Comparison of ENCODE assay signal across 20 cellular contexts in the genomic region with DNA sequence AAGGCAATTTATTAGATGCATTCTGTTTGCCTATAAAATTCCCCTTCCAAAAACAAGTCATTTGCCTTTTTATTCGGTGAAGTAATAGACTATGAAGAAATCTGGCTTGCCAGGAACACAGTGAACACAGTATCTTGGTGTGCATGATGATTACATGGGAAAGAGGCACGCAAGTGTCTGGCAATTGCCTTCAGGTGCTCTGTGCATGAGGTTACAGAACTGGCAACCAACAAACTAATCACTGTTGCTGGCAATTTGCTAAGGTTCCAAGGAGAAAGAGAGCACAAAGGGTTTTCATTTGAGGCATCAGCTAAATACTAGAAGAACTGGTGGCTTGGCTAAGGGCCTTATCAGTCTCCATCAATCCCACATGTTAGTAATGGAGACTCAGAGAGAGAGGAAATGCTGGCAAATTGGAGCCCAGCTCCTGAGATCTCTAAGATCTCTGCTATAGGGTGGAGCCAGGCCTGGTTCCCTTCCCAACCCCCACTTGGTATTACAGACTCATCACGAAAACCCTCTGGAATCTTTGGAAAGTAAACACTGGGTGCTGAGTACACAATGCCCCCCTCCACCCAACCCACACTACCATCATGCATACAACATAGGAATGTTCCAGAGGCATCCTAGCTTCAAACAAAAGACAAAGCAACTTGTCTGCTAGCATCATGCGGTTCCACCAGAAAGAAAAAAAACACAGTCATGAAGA. TPM values are rescaled to one million over a fixed set of nuclear protein-coding genes. Genes with fewer than 3 reads are reported as not detected.
A peak's percentile ranks its signal among the peaks of the same experiment; 100 is the strongest.
DNase-seq lines count a peak whose midpoint lies in the region; ATAC-seq, FAIRE-seq and TF ChIP-seq lines count a peak whose summit lies in the region.
"Had no signal": no experiment of that assay in that cellular context is flagged by ENCODE, and none has a peak within 500 bp of the region (broad histone marks: within the 10 kb centered on the region; RNA-seq: fewer than 3 reads in every experiment).

No MANE protein-coding gene starts in this region.

- TF ChIP-seq EP300 in HepG2 (IDR thresholded peaks at IDR 0.05; ENCODE audit: low read depth in 2 of 2, low read length in 2 of 2) (no peak), HepG2 (CRISPR knock-in tag; IDR thresholded peaks at IDR 0.05; ENCODE audit: borderline replicate concordance) (no peak), transverse colon (IDR thresholded peaks at IDR 0.05; ENCODE audit: low read depth) (no peak)

- H3K4me3 Mint-ChIP-seq in chondrocyte (ENCODE audit: unreplicated experiment) (no peak overlapping the region), type B pancreatic cell (no peak overlapping the region)
- H3K4me3 Mint-ChIP-seq: activated B cell treated with CpG ODN at 0.5 μM for 24 hours; CD4-positive, alpha-beta memory T cell; T-cell had no signal

- CTCF ChIA-PET in HepG2 (lab: Yijun Ruan, JAX; ENCODE audit: low intra/inter-chr PET ratio, low total read pairs), result no interaction called here

- ATAC-seq in right lobe of liver (peak; percentile 53 to 61 (median 60)), HepG2 (no peak)
- ATAC-seq: body of pancreas, Panc1, T-cell had no signal

- in situ Hi-C loops in HepG2 (cut with HindIII; ENCODE audit: extremely low pct_ligation_motif_present, low pct_unique_long_range_greater_than_20kb) (no loop called here), transverse colon (cut with MboI; ENCODE audit: low pct_ligation_motif_present in 1 of 4, low pct_unique_long_range_greater_than_20kb in 1 of 4, low sequenced_read_pairs in 3 of 4) (loop anchor here in 2 of 4 donors (25.0 kb wide), 1 partner anchor 295 kb away; no protein-coding TSS in a partner anchor)

- TF ChIP-seq RAD21 in HepG2 (CRISPR knock-in tag; IDR thresholded peaks at IDR 0.05), result no peak

- no peak overlapping the region for H3K9ac ChIP-seq in HepG2 (ENCODE audit: insufficient read depth, low read depth, low read length)
- H3K9ac ChIP-seq in MM.1S (ENCODE audit: low read length), result no peak overlapping the region

- no peaks in the 10 kb centered on the region for H3K9me2 ChIP-seq in MM.1S (replicated peaks; ENCODE audit: insufficient read depth, low read length)

- TF ChIP-seq CTCF in right lobe of liver (IDR thresholded peaks at IDR 0.05) (no peak), HepG2 (CRISPR knock-in tag; IDR thresholded peaks at IDR 0.05) (no peak), chondrocyte (IDR thresholded peaks at IDR 0.05) (no peak), MM.1S (IDR thresholded peaks at IDR 0.05; ENCODE audit: low read length) (no peak), type B pancreatic cell (conservative IDR thresholded peaks at IDR 0.05) (no peak), transverse colon (IDR thresholded peaks at IDR 0.05) (no peak)

- no peak for DNase-seq in right lobe of liver
- no peak for DNase-seq in HepG2 (ENCODE audit: low spot score)
- no peak for DNase-seq in chondrocyte (ENCODE audit: low spot score)
- DNase-seq in iris pigment epithelial cell (ENCODE audit: low read depth), result peak; percentile 71
- no peak for DNase-seq in MM.1S
- no peak for DNase-seq in type B pancreatic cell (ENCODE audit: extremely low spot score, unreplicated experiment)
- DNase-seq in GF-D8 (lab: John Stamatoyannopoulos, UW), result no peak
- no peak for DNase-seq in transverse colon
- DNase-seq: activated B cell treated with CpG ODN at 0.5 μM for 24 hours; activated effector memory CD4-positive, alpha-beta T cell treated with Interleukin-2 at 50 U/mL for 16 hours; body of pancreas; CD4-positive, alpha-beta memory T cell; GDM1; kidney glomerular epithelial cell; NCI-H187 treated with DMSO at 0.1 percent for 48 hours; NCI-H526 treated with DMSO at 0.1 percent for 48 hours; pancreas; T-cell had no signal

- H3K9me3 Mint-ChIP-seq in chondrocyte (ENCODE audit: low read depth) (no peaks in the 10 kb centered on the region), type B pancreatic cell (peaks cover 6% of the 10 kb centered on the region)
- H3K9me3 Mint-ChIP-seq: activated B cell treated with CpG ODN at 0.5 μM for 24 hours, T-cell had no signal

- peaks cover 0 to 14% (median 3%) of the 10 kb centered on the region in 4 donors for H3K4me1 ChIP-seq in right lobe of liver
- no peaks in the 10 kb centered on the region for H3K4me1 ChIP-seq in HepG2 (ENCODE audit: insufficient read depth, low read length)
- H3K4me1 ChIP-seq in MM.1S (ENCODE audit: low read length), result no peaks in the 10 kb centered on the region
- H3K4me1 ChIP-seq in transverse colon, result no peaks in the 10 kb centered on the region
- H3K4me1 ChIP-seq: body of pancreas, pancreas had no signal

- no peaks in the 10 kb centered on the region for H3K27me3 ChIP-seq in right lobe of liver
- H3K27me3 ChIP-seq in HepG2 (ENCODE audit: control insufficient read depth in 1 of 2, insufficient read depth in 2 of 2, low read length in 2 of 2), result no peaks in the 10 kb centered on the region
- H3K27me3 ChIP-seq in MM.1S (replicated peaks; ENCODE audit: insufficient read depth, low read length), result no peaks in the 10 kb centered on the region
- no peaks in the 10 kb centered on the region for H3K27me3 ChIP-seq in transverse colon
- H3K27me3 ChIP-seq: body of pancreas, pancreas had no signal

- no TSS peak for BruUV-seq in HepG2 (replicated peaks; lab: Mats Ljungman, UMichigan)

- intact Hi-C loops in right lobe of liver (cut with DNase I) (no loop called here), HepG2 (cut with micrococcal nuclease; ENCODE audit: unreplicated experiment) (no loop called here), transverse colon (cut with DNase I; ENCODE audit: low total_unique reads) (no loop called here)

- peak overlapping the region in 1 of 3 donors; percentile 4 for H3K27ac ChIP-seq in right lobe of liver
- no peak overlapping the region for H3K27ac ChIP-seq in HepG2 (ENCODE audit: extremely low read length, insufficient read depth, low read length)
- no peak overlapping the region for H3K27ac ChIP-seq in MM.1S (ENCODE audit: low read length)
- no peak overlapping the region for H3K27ac ChIP-seq in transverse colon
- H3K27ac ChIP-seq: body of pancreas, pancreas had no signal

- H4K20me1 ChIP-seq in HepG2 (ENCODE audit: insufficient read depth, low read length) (no peaks in the 10 kb centered on the region), MM.1S (ENCODE audit: insufficient read depth, low read length) (no peaks in the 10 kb centered on the region)

- no peaks in the 10 kb centered on the region for H3K79me2 ChIP-seq in HepG2 (ENCODE audit: insufficient read depth, low read length)
- H3K79me2 ChIP-seq in MM.1S (ENCODE audit: low read length), result no peaks in the 10 kb centered on the region

- POLR2A ChIA-PET in HepG2 (lab: Yijun Ruan, JAX), result no interaction called here

- WGBS in right lobe of liver (ENCODE audit: insufficient coverage, low coverage, low lambda C conversion rate, missing lambda C conversion rate), result 45% methylated on average over 3 of the region's 4 CpGs
- WGBS in HepG2 (ENCODE audit: low lambda C conversion rate), result 31% methylated on average over 4 of the region's 4 CpGs
- WGBS in transverse colon (ENCODE audit: low coverage in 1 of 2), 2 donors, result 75 to 90% methylated on average over 3 to 4 of the region's 4 CpGs

- no peaks in the 10 kb centered on the region for H3F3A ChIP-seq in MM.1S (ENCODE audit: insufficient read depth, low read length)

- H3K36me3 ChIP-seq in right lobe of liver (peaks cover 0 to 24% (median 2%) of the 10 kb centered on the region in 4 donors), HepG2 (replicated peaks in 1 of 2; ENCODE audit: control insufficient read depth in 1 of 2, insufficient read depth in 2 of 2, low read length in 2 of 2) (no peaks in the 10 kb centered on the region), MM.1S (replicated peaks; ENCODE audit: insufficient read depth, low read length) (no peaks in the 10 kb centered on the region), transverse colon (no peaks in the 10 kb centered on the region)
- H3K36me3 ChIP-seq: pancreas had no signal

- H3K4me2 ChIP-seq in HepG2 (ENCODE audit: low read depth, low read length) (no peak overlapping the region), MM.1S (ENCODE audit: low read depth, low read length) (no peak overlapping the region)

- H3K36me3 Mint-ChIP-seq in chondrocyte (ENCODE audit: low read depth), result peaks cover 35% of the 10 kb centered on the region
- peaks cover 33% of the 10 kb centered on the region for H3K36me3 Mint-ChIP-seq in type B pancreatic cell
- H3K36me3 Mint-ChIP-seq: CD4-positive, alpha-beta memory T cell; T-cell had no signal

- TF ChIP-seq POLR2A in right lobe of liver (IDR thresholded peaks at IDR 0.05) (no peak), HepG2 (IDR thresholded peaks at IDR 0.05; ENCODE audit: insufficient read depth in 1 of 2, low read depth in 2 of 2, low read length in 2 of 2) (no peak), transverse colon (IDR thresholded peaks at IDR 0.05) (no peak)

- H3K27me3 Mint-ChIP-seq in chondrocyte (ENCODE audit: low read depth), result no peaks in the 10 kb centered on the region
- H3K27me3 Mint-ChIP-seq in type B pancreatic cell, result no peaks in the 10 kb centered on the region

- H3K9me3 ChIP-seq in right lobe of liver (no peaks in the 10 kb centered on the region), HepG2 (ENCODE audit: low read length) (no peaks in the 10 kb centered on the region), MM.1S (replicated peaks; ENCODE audit: insufficient read depth, low read length) (no peaks in the 10 kb centered on the region), transverse colon (no peaks in the 10 kb centered on the region)
- H3K9me3 ChIP-seq: body of pancreas, pancreas had no signal

- FAIRE-seq in HepG2 (lab: Jason Lieb, UNC), result no peak
- FAIRE-seq: A204.1, pancreas had no signal

- H2AFZ ChIP-seq in HepG2 (ENCODE audit: low read length) (no peak overlapping the region), MM.1S (ENCODE audit: low read length) (no peak overlapping the region)

- peak overlapping the region; percentile 53 for H3K27ac Mint-ChIP-seq in chondrocyte (ENCODE audit: unreplicated experiment)
- no peak overlapping the region for H3K27ac Mint-ChIP-seq in type B pancreatic cell
- H3K27ac Mint-ChIP-seq: activated B cell treated with CpG ODN at 0.5 μM for 24 hours; CD4-positive, alpha-beta memory T cell; T-cell had no signal

- H3K4me3 ChIP-seq in right lobe of liver (no peak overlapping the region), HepG2 (replicated peaks in 1 of 3; ENCODE audit: insufficient read depth in 1 of 3, low read depth in 2 of 3, low read length in 3 of 3) (no peak overlapping the region), MM.1S (ENCODE audit: low read length) (no peak overlapping the region), transverse colon (no peak overlapping the region)
- H3K4me3 ChIP-seq: body of pancreas, pancreas had no signal

- peaks cover 66% of the 10 kb centered on the region for H3K4me1 Mint-ChIP-seq in chondrocyte (ENCODE audit: low read depth)
- H3K4me1 Mint-ChIP-seq in type B pancreatic cell (ENCODE audit: unreplicated experiment), result peaks cover 9% of the 10 kb centered on the region
- H3K4me1 Mint-ChIP-seq: activated B cell treated with CpG ODN at 0.5 μM for 24 hours; CD4-positive, alpha-beta memory T cell; T-cell had no signal

RNA-seq across cellular contexts. Expression of a gene that starts 10.4 kb away (rescaled TPM):
- total RNA-seq in right lobe of liver, result 100 to 1,000 TPM in 1 of 6 experiments, 10 to 100 TPM in 5; 19.5 to 101 (median 54.1) TPM
- total RNA-seq in HepG2 (2016; rRNA removed; fragmentation: Illumina TruSeq; extraction: Trizol), result not detected in 2 replicates
- total RNA-seq in HepG2 (2016; cell fraction: cytosol; rRNA removed; fragmentation: Illumina TruSeq; extraction: Trizol; ENCODE audit: low read depth), result not detected in 2 replicates
- total RNA-seq in HepG2 (2016; cell fraction: insoluble cytoplasmic fraction; rRNA removed; fragmentation: Illumina TruSeq; extraction: Trizol), result not detected in 2 replicates
- not detected in 2 replicates for total RNA-seq in HepG2 (2016; cell fraction: membrane; rRNA removed; fragmentation: Illumina TruSeq; extraction: Trizol)
- not detected in 2 replicates for total RNA-seq in HepG2 (2016; cell fraction: nucleus; rRNA removed; fragmentation: Illumina TruSeq; extraction: Trizol)
- polyA plus RNA-seq in HepG2 (2011; rRNA removed), result 0.04 and 0.08 TPM in 2 replicates
- polyA plus RNA-seq in HepG2 (2011; cell fraction: cytosol; rRNA removed), result 0.07 and 0.08 TPM in 2 replicates
- polyA plus RNA-seq in HepG2 (2011; cell fraction: nucleus; rRNA removed), result not detected in 2 replicates
- polyA plus RNA-seq in HepG2 (2012), result not detected in 2 replicates
- polyA plus RNA-seq in HepG2 (2016; cell fraction: cytosol; fragmentation: Illumina TruSeq; extraction: Trizol; ENCODE audit: low read depth), result not detected in 2 replicates
- not detected in 2 replicates for polyA plus RNA-seq in HepG2 (2016; cell fraction: insoluble cytoplasmic fraction; fragmentation: Illumina TruSeq; extraction: Trizol; ENCODE audit: low read depth)
- not detected in 2 replicates for polyA plus RNA-seq in HepG2 (2016; cell fraction: membrane; fragmentation: Illumina TruSeq; extraction: Trizol; ENCODE audit: low read depth)
- not detected in 2 replicates for polyA plus RNA-seq in HepG2 (2016; cell fraction: nucleus; fragmentation: Illumina TruSeq; extraction: Trizol; ENCODE audit: insufficient read depth, low read depth)
- 0.82 TPM in 1 of 2 replicates, not detected in the other for polyA minus RNA-seq in HepG2 (2011; rRNA and poly(A)+ RNA removed; ENCODE audit: low replicate concordance)
- not detected in 2 replicates for polyA minus RNA-seq in HepG2 (2011; cell fraction: cytosol; rRNA and poly(A)+ RNA removed)
- polyA minus RNA-seq in HepG2 (2011; cell fraction: nucleus; rRNA and poly(A)+ RNA removed), result 0.62 and 0.64 TPM in 2 replicates
- total RNA-seq in chondrocyte, result 58.6 to 137 TPM (median 137 TPM) in 3 replicates
- 23.6 and 28.9 TPM in 2 replicates for total RNA-seq in type B pancreatic cell (ENCODE audit: low replicate concordance)
- total RNA-seq in transverse colon, result 100 to 1,000 TPM in 2 of 4 donors, 10 to 100 TPM in 2; 29.7 to 340 (median 159) TPM
- polyA plus RNA-seq: CD4-positive, alpha-beta memory T cell had no signal

Comparison
In these comparisons a context has a peak if more than half of its experiments do, and no peak if none do; other contexts are left out.
1. RNA of a gene that starts 10.4 kb away (total RNA-seq): 29.7 to 340 TPM in transverse colon, 58.6 to 137 TPM in chondrocyte, 19.5 to 101 TPM in right lobe of liver and 23.6 to 28.9 TPM in type B pancreatic cell; not detected in HepG2; every median in the first group is over 10 times any median in the second.